ENCODE assay signal across 14 cellular contexts in the genomic region with DNA sequence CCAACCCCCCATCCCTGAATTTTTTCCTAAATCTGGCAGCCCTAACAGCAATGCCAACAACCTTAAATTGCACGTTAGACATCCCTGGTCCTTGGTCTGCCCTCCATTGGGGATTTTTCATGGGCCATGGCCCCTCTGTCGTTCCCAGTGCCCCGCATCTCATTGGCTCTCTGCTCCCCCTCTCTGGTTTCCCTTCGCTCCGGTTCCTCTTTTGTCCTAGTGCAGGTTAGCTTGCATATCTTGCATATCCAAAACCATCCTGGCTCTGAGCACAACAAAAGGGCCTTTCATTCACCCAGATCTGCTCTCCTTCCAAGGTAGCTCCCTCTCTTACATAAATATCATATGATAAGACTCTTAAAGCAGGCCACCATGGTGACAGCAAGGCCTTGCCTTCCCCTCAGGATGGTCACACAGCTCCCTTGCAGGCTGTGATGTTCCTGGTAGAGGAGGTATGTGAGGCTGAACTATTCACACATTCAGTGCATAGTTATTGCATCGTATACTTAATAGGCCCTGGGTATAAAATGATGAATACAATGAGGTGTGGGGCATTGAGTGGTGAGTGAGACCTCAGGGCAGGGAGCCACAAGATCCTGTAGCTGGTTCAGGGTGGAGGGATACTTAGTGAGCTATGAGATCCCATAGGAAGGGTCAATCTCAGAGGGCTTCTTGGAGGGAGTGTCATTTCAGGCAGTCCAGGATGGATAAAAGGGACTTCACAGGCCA. TPM values are rescaled to one million over a fixed set of nuclear protein-coding genes. Genes with fewer than 3 reads are reported as not detected.
DNase-seq lines count a peak whose midpoint lies in the region; ATAC-seq, FAIRE-seq and TF ChIP-seq lines count a peak whose summit lies in the region.
"Had no signal": no experiment of that assay in that cellular context is flagged by ENCODE, and none has a peak within 500 bp of the region (broad histone marks: within the 10 kb centered on the region; RNA-seq: fewer than 3 reads in every experiment).

No MANE protein-coding gene starts in this region.

- WGBS in H1 (ENCODE audit: extremely low coverage in 1 of 2, insufficient coverage in 1 of 2, insufficient read length in 1 of 2, insufficient replicate concordance in 2 of 2, low coverage in 1 of 2, low lambda C conversion rate in 2 of 2, missing lambda C conversion rate in 1 of 2), 2 experiments: 70% methylated on average over 6 of the region's 6 CpGs; no CpG with 5 or more reads in 1 of the 2 experiments

- no peaks in the 10 kb centered on the region for H3K9me3 Mint-ChIP-seq in CD4-positive, CD25-positive, alpha-beta regulatory T cell
- H3K9me3 Mint-ChIP-seq in CD4-positive, alpha-beta memory T cell: peaks cover 0 to 2% (median 0%) of the 10 kb centered on the region in 8 donors
- H3K9me3 Mint-ChIP-seq in nephron progenitor cell: peaks cover 3% of the 10 kb centered on the region

- no peaks in the 10 kb centered on the region for H3K79me2 ChIP-seq in H1 (ENCODE audit: control insufficient read depth in 1 of 2, insufficient read depth in 2 of 2, low read length in 2 of 2)

- no peak for TF ChIP-seq RAD21 in H1 (IDR thresholded peaks at IDR 0.05 in 1 of 2, conservative IDR thresholded peaks at IDR 0.05 in 1 of 2; ENCODE audit: low read depth in 2 of 2, low read length in 2 of 2)

- no peaks in the 10 kb centered on the region for H3K27me3 ChIP-seq in CD4-positive, CD25-positive, alpha-beta regulatory T cell (ENCODE audit: control insufficient read depth, insufficient read depth, low read length)
- no peaks in the 10 kb centered on the region for H3K27me3 ChIP-seq in CD4-positive, alpha-beta memory T cell (ENCODE audit: insufficient read depth, low read length)
- H3K27me3 ChIP-seq in Panc1 (ENCODE audit: control insufficient read depth, insufficient read depth, low read length): no peaks in the 10 kb centered on the region
- H3K27me3 ChIP-seq in H1 (replicated peaks in 1 of 4; ENCODE audit: control insufficient read depth in 3 of 4, extremely low read depth in 1 of 4, insufficient read depth in 3 of 4, low read length in 3 of 4): no peaks in the 10 kb centered on the region; a peak in 1 of 7 replicates
- H3K27me3 ChIP-seq: BLaER1, Peyer's patch had no signal

- H3K9ac ChIP-seq in H1 (replicated peaks in 1 of 4; ENCODE audit: extremely low read depth in 1 of 4, low read depth in 3 of 4, low read length in 3 of 4): no peak overlapping the region
- H3K9ac ChIP-seq: BLaER1 had no signal

- no peaks in the 10 kb centered on the region for H3K79me1 ChIP-seq in H1 (ENCODE audit: low read depth, low read length)

- peak overlapping the region in 3 of 4 donors; percentile 42 to 75 (median 52) for H3K4me3 Mint-ChIP-seq in CD4-positive, CD25-positive, alpha-beta regulatory T cell
- peak overlapping the region in 2 of 8 donors; percentile 2 to 44 for H3K4me3 Mint-ChIP-seq in CD4-positive, alpha-beta memory T cell
- H3K4me3 Mint-ChIP-seq in nephron progenitor cell: no peak overlapping the region

- peak overlapping the region; percentile 52 for H3K4me3 ChIP-seq in CD4-positive, CD25-positive, alpha-beta regulatory T cell (ENCODE audit: low read depth, low read length)
- no peak overlapping the region for H3K4me3 ChIP-seq in CD4-positive, alpha-beta memory T cell (ENCODE audit: low read length in 2 of 2)
- H3K4me3 ChIP-seq in Panc1 (ENCODE audit: low read depth in 2 of 2, low read length in 2 of 2): no peak overlapping the region
- no peak overlapping the region for H3K4me3 ChIP-seq in H1 (ENCODE audit: extremely low read depth in 1 of 4, insufficient read depth in 2 of 4, low read depth in 3 of 4, low read length in 4 of 4)
- H3K4me3 ChIP-seq: BLaER1, Peyer's patch had no signal

- H2BK15ac ChIP-seq in H1 (ENCODE audit: low read length): no peak overlapping the region

- FAIRE-seq in H1 (lab: Jason Lieb, UNC): no peak

- no peak overlapping the region for H4K8ac ChIP-seq in H1 (ENCODE audit: extremely low read depth, insufficient read depth, low read length)

- no peak for TF ChIP-seq EP300 in H1 (IDR thresholded peaks at IDR 0.05; ENCODE audit: borderline replicate concordance in 1 of 2, low read depth in 2 of 2, low read length in 2 of 2)

- H2BK120ac ChIP-seq in H1 (replicated peaks; ENCODE audit: low read depth, low read length): no peak overlapping the region

- H2BK20ac ChIP-seq in H1 (ENCODE audit: low read length): no peak overlapping the region

- H2BK5ac ChIP-seq in H1 (ENCODE audit: low read depth, low read length): no peak overlapping the region; the same call in 1 of the 2 replicates

- H4K91ac ChIP-seq in H1 (replicated peaks; ENCODE audit: insufficient read length, low read length): no peak overlapping the region

- no peak overlapping the region for H3K23ac ChIP-seq in H1 (ENCODE audit: insufficient read length)

- no peak for DNase-seq in CD4-positive, CD25-positive, alpha-beta regulatory T cell
- no peak for DNase-seq in CD4-positive, alpha-beta memory T cell
- DNase-seq in Panc1 (ENCODE audit: low read depth, low spot score): no peak
- no peak for DNase-seq in H1 (ENCODE audit: low read depth in 1 of 2, low spot score in 2 of 2)
- no peak for DNase-seq in nephron progenitor cell
- no peak for DNase-seq in NCI-H2107 (lab: John Stamatoyannopoulos, UW)
- DNase-seq: NCI-H146, NCI-H2081 treated with DMSO at 0.1 percent for 48 hours, NCI-H2227 treated with DMSO at 0.1 percent for 48 hours, Peyer's patch, SHP77 treated with DMSO at 0.1 percent for 48 hours had no signal

- no peak overlapping the region for H3K18ac ChIP-seq in H1 (ENCODE audit: extremely low read depth, low read length)

- no peaks in the 10 kb centered on the region for H3K36me3 Mint-ChIP-seq in CD4-positive, CD25-positive, alpha-beta regulatory T cell
- no peaks in the 10 kb centered on the region for H3K36me3 Mint-ChIP-seq in CD4-positive, alpha-beta memory T cell
- H3K36me3 Mint-ChIP-seq in nephron progenitor cell (ENCODE audit: low read depth): no peaks in the 10 kb centered on the region

- intact Hi-C loops in CD4-positive, alpha-beta memory T cell (cut with micrococcal nuclease): no loop called here
- intact Hi-C loops in Panc1 (cut with micrococcal nuclease; ENCODE audit: unreplicated experiment): no loop called here

- peaks cover 34 to 68% (median 61%) of the 10 kb centered on the region in 4 donors for H3K4me1 Mint-ChIP-seq in CD4-positive, CD25-positive, alpha-beta regulatory T cell
- peaks cover 53 to 71% (median 60%) of the 10 kb centered on the region in 4 donors for H3K4me1 Mint-ChIP-seq in CD4-positive, alpha-beta memory T cell
- H3K4me1 Mint-ChIP-seq in nephron progenitor cell: peaks cover 15% of the 10 kb centered on the region

- no peaks in the 10 kb centered on the region for H3K27me3 Mint-ChIP-seq in CD4-positive, CD25-positive, alpha-beta regulatory T cell
- peaks cover 0 to 3% of the 10 kb centered on the region in 2 donors for H3K27me3 Mint-ChIP-seq in CD4-positive, alpha-beta memory T cell
- H3K27me3 Mint-ChIP-seq in nephron progenitor cell (ENCODE audit: low read depth, poor library complexity): peaks cover 7% of the 10 kb centered on the region

- H3K56ac ChIP-seq in H1 (replicated peaks; ENCODE audit: insufficient read length, low read depth, low read length): no peak overlapping the region

- H4K5ac ChIP-seq in H1 (ENCODE audit: insufficient read length, low read depth, low read length): no peak overlapping the region

- no peaks in the 10 kb centered on the region for H3K36me3 ChIP-seq in CD4-positive, CD25-positive, alpha-beta regulatory T cell (ENCODE audit: control insufficient read depth, insufficient read depth, low read length)
- no peaks in the 10 kb centered on the region for H3K36me3 ChIP-seq in CD4-positive, alpha-beta memory T cell (ENCODE audit: insufficient read depth, low read length)
- H3K36me3 ChIP-seq in Panc1 (ENCODE audit: control insufficient read depth, insufficient read depth, low read length) (no peaks in the 10 kb centered on the region), H1 (ENCODE audit: control insufficient read depth in 2 of 4, insufficient read depth in 4 of 4, low read length in 3 of 4) (no peaks in the 10 kb centered on the region)
- H3K36me3 ChIP-seq: BLaER1, Peyer's patch had no signal

- H3K4me1 ChIP-seq in CD4-positive, CD25-positive, alpha-beta regulatory T cell (ENCODE audit: control insufficient read depth, insufficient read depth, low read length, poor library complexity, severe bottlenecking): peaks cover 60% of the 10 kb centered on the region
- H3K4me1 ChIP-seq in CD4-positive, alpha-beta memory T cell (ENCODE audit: insufficient read depth, low read length): peaks cover 64% of the 10 kb centered on the region
- H3K4me1 ChIP-seq in Panc1 (ENCODE audit: control insufficient read depth, insufficient read depth, low read length): peaks cover 29% of the 10 kb centered on the region
- peaks cover 0 to 4% (median 0%) of the 10 kb centered on the region in 4 experiments; a peak in 2 of 7 replicates for H3K4me1 ChIP-seq in H1 (replicated peaks in 1 of 4; ENCODE audit: control insufficient read depth in 3 of 4, insufficient read depth in 4 of 4, low read length in 3 of 4)

- no TSS peak for BruUV-seq in Panc1 (replicated peaks; lab: Mats Ljungman, UMichigan)

- 0 out of 2 replicates have a peak overlapping the region, but pooled peaks have one; percentile 72 for H2AFZ ChIP-seq in H1 (ENCODE audit: low read length)

- CTCF ChIA-PET in CD4-positive, alpha-beta memory T cell (lab: Charles Lee; ENCODE audit: partially characterized antibody): interaction anchor here (1.1 to 2.9 kb wide), 7 partner anchors 24 to 115 kb away, joined by 3 to 15 read pairs (median 4); a partner anchor contains a TSS
- CTCF ChIA-PET in Panc1 (lab: Charles Lee) (no interaction called here), H1 (lab: Charles Lee; ENCODE audit: partially characterized antibody) (interaction anchor here (1.2 to 1.4 kb wide), 3 partner anchors 24 to 104 kb away, joined by 3 to 4 read pairs (median 3); no protein-coding TSS in a partner anchor)

- no peak for TF ChIP-seq POLR2A in H1 (IDR thresholded peaks at IDR 0.05; ENCODE audit: control extremely low read depth in 1 of 2, low read depth in 2 of 2, low read length in 2 of 2)

- no peaks in the 10 kb centered on the region for H3K23me2 ChIP-seq in H1 (ENCODE audit: low read depth, low read length)

- TF ChIP-seq CTCF in Panc1 (IDR thresholded peaks at IDR 0.05) (no peak), H1 (IDR thresholded peaks at IDR 0.05; ENCODE audit: control extremely low read depth in 1 of 3, insufficient read depth in 1 of 3, low read depth in 1 of 3, low read length in 3 of 3) (no peak), nephron progenitor cell (IDR thresholded peaks at IDR 0.05) (no peak)

- peak overlapping the region; percentile 50 to 100 (median 96) for H3K27ac Mint-ChIP-seq in CD4-positive, CD25-positive, alpha-beta regulatory T cell
- H3K27ac Mint-ChIP-seq in CD4-positive, alpha-beta memory T cell: peak overlapping the region in 6 of 7 donors; percentile 35 to 81 (median 72)
- H3K27ac Mint-ChIP-seq in nephron progenitor cell: no peak overlapping the region

- ATAC-seq in CD4-positive, CD25-positive, alpha-beta regulatory T cell (ENCODE audit: low read depth in 2 of 2): no peak
- ATAC-seq in Panc1 (no peak), GM18498 (IDR thresholded peaks at IDR 0.05; ENCODE audit: unreplicated experiment) (no peak), HG03520 (IDR thresholded peaks at IDR 0.05; ENCODE audit: unreplicated experiment) (no peak)

- H3K14ac ChIP-seq in H1 (ENCODE audit: insufficient read length): no peak overlapping the region

- POLR2A ChIA-PET in CD4-positive, alpha-beta memory T cell (lab: Charles Lee; ENCODE audit: partially characterized antibody): interaction anchor here (1.1 to 16.2 kb wide), 5 partner anchors 8 to 40 kb away, joined by 3 to 493 read pairs (median 7); a partner anchor contains a TSS
- POLR2A ChIA-PET in Panc1 (lab: Charles Lee): no interaction called here
- POLR2A ChIA-PET in H1 (lab: Charles Lee; ENCODE audit: partially characterized antibody): no interaction called here

- no peak overlapping the region for H2AK5ac ChIP-seq in H1 (ENCODE audit: low read depth, low read length)

- H3K9me3 ChIP-seq in CD4-positive, CD25-positive, alpha-beta regulatory T cell (ENCODE audit: control insufficient read depth in 2 of 2, low read length in 2 of 2): no peaks in the 10 kb centered on the region
- no peaks in the 10 kb centered on the region for H3K9me3 ChIP-seq in CD4-positive, alpha-beta memory T cell (ENCODE audit: control insufficient read depth in 1 of 2, low read length in 2 of 2)
- H3K9me3 ChIP-seq in Panc1 (ENCODE audit: control insufficient read depth, insufficient read depth, low read depth, low read length) (no peaks in the 10 kb centered on the region), H1 (ENCODE audit: insufficient read depth in 2 of 2, low read depth in 1 of 2, low read length in 1 of 2) (no peaks in the 10 kb centered on the region)
- H3K9me3 ChIP-seq: BLaER1, Peyer's patch had no signal

- peak overlapping the region; percentile 48 for H3K27ac ChIP-seq in CD4-positive, CD25-positive, alpha-beta regulatory T cell (ENCODE audit: insufficient read depth, low read length, poor library complexity, severe bottlenecking)
- no peak overlapping the region for H3K27ac ChIP-seq in CD4-positive, alpha-beta memory T cell (ENCODE audit: low read depth, low read length)
- peak overlapping the region; percentile 29; the same call in 1 of the 2 replicates for H3K27ac ChIP-seq in Panc1 (ENCODE audit: low read length)
- no peak overlapping the region for H3K27ac ChIP-seq in H1 (ENCODE audit: low read depth, low read length)
- H3K27ac ChIP-seq: BLaER1, Peyer's patch had no signal

- H3K4me2 ChIP-seq in H1 (ENCODE audit: insufficient read depth in 1 of 2, low read depth in 2 of 2, low read length in 2 of 2): no peak overlapping the region
- H3K4me2 ChIP-seq: BLaER1 had no signal

- in situ Hi-C loops in Panc1 (cut with HindIII; ENCODE audit: low pct_unique_long_range_greater_than_20kb, low sequenced_read_pairs): no loop called here

- H4K20me1 ChIP-seq in H1 (replicated peaks in 1 of 2; ENCODE audit: control insufficient read depth in 1 of 2, insufficient read depth in 2 of 2, low read length in 2 of 2): no peaks in the 10 kb centered on the region
- H4K20me1 ChIP-seq: BLaER1 had no signal

- H2BK12ac ChIP-seq in H1 (ENCODE audit: low read depth, low read length): no peak overlapping the region; the same call in 1 of the 2 replicates

- H3K4ac ChIP-seq in H1 (replicated peaks; ENCODE audit: insufficient read length, low read depth, low read length): no peak overlapping the region

RNA-seq across cellular contexts. Expression of a gene that starts 45.2 kb away (rescaled TPM):
- 324 TPM for total RNA-seq in CD4-positive, CD25-positive, alpha-beta regulatory T cell
- 10 to 100 TPM; 19.6 to 64.7 (median 33.0) TPM for polyA plus RNA-seq in CD4-positive, CD25-positive, alpha-beta regulatory T cell
- total RNA-seq in CD4-positive, alpha-beta memory T cell: 10 to 100 TPM; 13.9 to 14.8 TPM
- 10 to 100 TPM in 1 of 2 donors, 1 to 10 TPM in 1; 5.3 to 43.0 TPM for polyA plus RNA-seq in CD4-positive, alpha-beta memory T cell
- total RNA-seq in Panc1 (2021; ENCODE audit: unreplicated experiment): 8.9 TPM
- 2.9 TPM for polyA plus RNA-seq in Panc1 (2012; ENCODE audit: insufficient read length)
- total RNA-seq in H1 (2021; fragmentation: NEBNext Ultra II Directional; extraction: Animal tissue kit (Norgen Biotek cat#: 25700)): 0.75 and 0.99 TPM in 2 replicates
- 0.38 TPM in 2 replicates for polyA plus RNA-seq in H1 (2011; rRNA removed)
- polyA plus RNA-seq in H1 (2011; cell fraction: cytosol; rRNA removed): 0.37 TPM
- 0.19 TPM for polyA plus RNA-seq in H1 (2011; cell fraction: nucleus; rRNA removed)
- polyA plus RNA-seq in H1 (2012, experiment 1 of 2): 0.36 to 0.50 TPM (median 0.44 TPM) in 4 replicates
- polyA plus RNA-seq in H1 (2012, experiment 2 of 2): 0.08 TPM
- 0.24 TPM for polyA plus RNA-seq in H1 (2013, experiment 1 of 2)
- polyA plus RNA-seq in H1 (2013, experiment 2 of 2): 0.22 TPM
- polyA minus RNA-seq in H1 (2011; rRNA and poly(A)+ RNA removed): 1.6 and 2.4 TPM in 2 replicates
- 0.95 TPM for polyA minus RNA-seq in H1 (2011; cell fraction: cytosol; rRNA and poly(A)+ RNA removed)
- 1.1 TPM for polyA minus RNA-seq in H1 (2011; cell fraction: nucleus; rRNA and poly(A)+ RNA removed)

Comparison
In these comparisons a context has a peak if more than half of its experiments do, and no peak if none do; other contexts are left out.
1. H3K27ac ChIP-seq: peak in CD4-positive, CD25-positive, alpha-beta regulatory T cell (single experiment) and Panc1 (single experiment); none in CD4-positive, alpha-beta memory T cell (single experiment) and H1 (single experiment).
2. RNA of a gene that starts 45.2 kb away (total RNA-seq): 324 TPM in CD4-positive, CD25-positive, alpha-beta regulatory T cell (single experiment); 13.9 to 14.8 TPM in CD4-positive, alpha-beta memory T cell, 8.9 TPM in Panc1 (single experiment) and 0.75 to 0.99 TPM in H1; every median in the first group is over 10 times any median in the second.